Comparison of ENCODE assay signal across 21 cellular contexts in the genomic region with DNA sequence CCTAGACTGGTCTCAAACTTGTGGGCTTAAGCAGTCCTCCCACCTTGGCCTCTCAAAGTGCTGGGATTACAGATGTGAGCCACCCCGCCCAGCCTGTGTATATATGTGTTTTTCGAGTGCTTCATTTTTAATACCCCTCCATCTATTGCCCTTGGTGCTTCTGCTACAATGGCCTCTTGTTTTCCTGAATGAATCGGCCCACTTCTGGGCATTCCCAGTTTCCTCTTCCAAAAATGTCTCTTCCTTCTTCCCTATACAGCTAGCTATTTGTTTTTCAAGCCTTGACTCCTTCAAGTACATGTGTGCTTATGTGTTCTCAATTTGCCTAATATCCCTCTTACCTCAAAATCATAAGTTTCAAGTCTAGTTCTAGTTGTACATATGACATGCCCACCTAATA. TPM values are rescaled to one million over a fixed set of nuclear protein-coding genes. Genes with fewer than 3 reads are reported as not detected.
DNase-seq lines count a peak whose midpoint lies in the region; ATAC-seq and TF ChIP-seq lines count a peak whose summit lies in the region.
"Had no signal": no experiment of that assay in that cellular context is flagged by ENCODE, and none has a peak within 500 bp of the region (broad histone marks: within the 10 kb centered on the region; RNA-seq: fewer than 3 reads in every experiment).

No MANE protein-coding gene starts in this region.

- H3K36me3 ChIP-seq in CD8-positive, alpha-beta T cell (ENCODE audit: insufficient read depth, low read length), result peaks cover 3% of the 10 kb centered on the region
- H3K36me3 ChIP-seq: BE2C had no signal

- no peaks in the 10 kb centered on the region for H3K27me3 Mint-ChIP-seq in CD8-positive, alpha-beta T cell (ENCODE audit: low read depth)
- H3K27me3 Mint-ChIP-seq in T-cell, result no peaks in the 10 kb centered on the region
- H3K27me3 Mint-ChIP-seq: CD4-positive, alpha-beta memory T cell had no signal

- no peak for DNase-seq in CD8-positive, alpha-beta T cell
- peak; percentile 52 for DNase-seq in SK-MEL-5 (ENCODE audit: low read depth, low spot score)
- DNase-seq in foreskin melanocyte, result peak; percentile 58
- DNase-seq in NCI-H524 treated with DMSO at 0.1 percent for 48 hours (lab: John Stamatoyannopoulos, UW), result no peak
- no peak for DNase-seq in NOMO-1 (lab: John Stamatoyannopoulos, UW; ENCODE audit: unreplicated experiment in 2 of 2)
- no peak for DNase-seq in T-cell
- DNase-seq: 8988T; ACHN; AML-193; BE2C; Calu3; CD4-positive, alpha-beta memory T cell; DMS53; DMS79 treated with DMSO at 0.1 percent for 48 hours; GF-D8; GOT3; HFFc6 had no signal

- H3K27ac Mint-ChIP-seq in CD8-positive, alpha-beta T cell, result peak overlapping the region; percentile 2
- H3K27ac Mint-ChIP-seq in T-cell, result no peak overlapping the region
- H3K27ac Mint-ChIP-seq: HFFc6 had no signal

- ATAC-seq in CD8-positive, alpha-beta T cell, result no peak
- no peak for ATAC-seq in HG03571 (IDR thresholded peaks at IDR 0.05; ENCODE audit: unreplicated experiment)
- no peak for ATAC-seq in T-cell (replicated peaks in 1 of 4)
- ATAC-seq: A549 had no signal

- no peaks in the 10 kb centered on the region for H3K9me3 ChIP-seq in CD8-positive, alpha-beta T cell (ENCODE audit: low read length)
- H3K9me3 ChIP-seq: A549, BE2C, HAP-1 had no signal

- H3K4me3 Mint-ChIP-seq in CD8-positive, alpha-beta T cell, result no peak overlapping the region
- no peak overlapping the region for H3K4me3 Mint-ChIP-seq in T-cell
- H3K4me3 Mint-ChIP-seq: CD4-positive, alpha-beta memory T cell; HFFc6 had no signal

- no peaks in the 10 kb centered on the region for H3K27me3 ChIP-seq in CD8-positive, alpha-beta T cell (ENCODE audit: insufficient read depth, low read length)
- H3K27me3 ChIP-seq: BE2C; BLaER1 treated with 17β-estradiol and CSF1 and Interleukin-3, amounts not matched to agents 10 nM and 100 nM had no signal

- in situ Hi-C loops in SK-MEL-5 (cut with HindIII; ENCODE audit: low pct_unique_long_range_greater_than_20kb, low sequenced_read_pairs), result no loop called here

- peaks cover 38% of the 10 kb centered on the region for H3K4me1 Mint-ChIP-seq in CD8-positive, alpha-beta T cell (ENCODE audit: low read depth)
- H3K4me1 Mint-ChIP-seq in T-cell, result peaks cover 35 to 47% (median 43%) of the 10 kb centered on the region in 3 donors

- intact Hi-C loops in CD8-positive, alpha-beta T cell (cut with DNase I, micrococcal nuclease), result no loop called here

- POLR2A ChIA-PET in CD8-positive, alpha-beta T cell (lab: Charles Lee), result no interaction called here
- POLR2A ChIA-PET in T-cell (lab: Charles Lee), result interaction anchor here in 1 of 2 donors (0.7 kb wide), 1 partner anchor 13 kb away, joined by 3 read pairs; no protein-coding TSS in a partner anchor

- H3K4me3 ChIP-seq in CD8-positive, alpha-beta T cell (ENCODE audit: low read depth, low read length), result no peak overlapping the region
- H3K4me3 ChIP-seq: A549; BLaER1 treated with 17β-estradiol and CSF1 and Interleukin-3, amounts not matched to agents 10 nM and 100 nM; HAP-1 had no signal

- H3K4me1 ChIP-seq in CD8-positive, alpha-beta T cell (ENCODE audit: insufficient read depth, low read length), result no peaks in the 10 kb centered on the region
- H3K4me1 ChIP-seq: A549, BE2C had no signal

- no peak overlapping the region for H3K27ac ChIP-seq in CD8-positive, alpha-beta T cell (ENCODE audit: low read depth, low read length)
- H3K27ac ChIP-seq: A549; BLaER1 treated with 17β-estradiol and CSF1 and Interleukin-3, amounts not matched to agents 10 nM and 100 nM had no signal

- CTCF ChIA-PET in CD8-positive, alpha-beta T cell (lab: Charles Lee), result no interaction called here
- CTCF ChIA-PET in T-cell (lab: Charles Lee), result interaction anchor here (0.7 to 0.8 kb wide), 2 partner anchors 10 to 970 kb away, joined by 3 to 5 read pairs; no protein-coding TSS in a partner anchor

- no peaks in the 10 kb centered on the region for H3K9me3 Mint-ChIP-seq in CD8-positive, alpha-beta T cell
- no peaks in the 10 kb centered on the region for H3K9me3 Mint-ChIP-seq in T-cell
- H3K9me3 Mint-ChIP-seq: HFFc6 had no signal

- peaks cover 44% of the 10 kb centered on the region for H3K36me3 Mint-ChIP-seq in CD8-positive, alpha-beta T cell
- peaks cover 42% of the 10 kb centered on the region for H3K36me3 Mint-ChIP-seq in T-cell

- no peak for TF ChIP-seq CTCF in CD8-positive, alpha-beta T cell (IDR thresholded peaks at IDR 0.05)

RNA-seq across cellular contexts. Expression of a gene that starts 16.7 kb away (rescaled TPM):
- 10 to 100 TPM; 27.5 to 29.0 TPM for total RNA-seq in CD8-positive, alpha-beta T cell
- 11.5 and 15.2 TPM in 2 replicates for total RNA-seq in SK-MEL-5 (2014; rRNA removed; shearing (Covaris generic))
- polyA plus RNA-seq in SK-MEL-5 (2015; cell fraction: cytosol; rRNA removed), result 11.1 and 12.9 TPM in 2 replicates
- polyA plus RNA-seq in SK-MEL-5 (2015; cell fraction: nucleus; rRNA removed), result 4.1 and 17.9 TPM in 2 replicates
- 10 to 100 TPM; 15.7 to 23.1 (median 19.3) TPM for total RNA-seq in T-cell

Comparison
In these comparisons a context has a peak if more than half of its experiments do, and no peak if none do; other contexts are left out.
1. DNase-seq: peak in SK-MEL-5 (single experiment) and foreskin melanocyte (single experiment); none in CD8-positive, alpha-beta T cell (0 of 7), NCI-H524 treated with DMSO at 0.1 percent for 48 hours (single experiment), NOMO-1 (0 of 2) and T-cell (0 of 34).